In genomic region chr10:37762287-37762686, GRCh38 we compare ENCODE assay signal across 16 cellular contexts.
A peak's percentile ranks its signal among the peaks of the same experiment; 100 is the strongest.
DNase-seq lines count a peak whose midpoint lies in the region; ATAC-seq and TF ChIP-seq lines count a peak whose summit lies in the region.
"Had no signal": no experiment of that assay in that cellular context is flagged by ENCODE, and none has a peak within 500 bp of the region (broad histone marks: within the 10 kb centered on the region; RNA-seq: fewer than 3 reads in every experiment).

No MANE protein-coding gene starts in this region.

- CTCF ChIA-PET in A673 (lab: Charles Lee): no interaction called here

- H3K36me3 ChIP-seq in liver (ENCODE audit: control insufficient read depth in 4 of 4, insufficient read depth in 3 of 4, low read depth in 1 of 4, low read length in 3 of 4): no peaks in the 10 kb centered on the region
- no peaks in the 10 kb centered on the region for H3K36me3 ChIP-seq in A673 (ENCODE audit: insufficient read depth, low read length, poor library complexity, severe bottlenecking)

- H3K4me3 Mint-ChIP-seq in T-helper 17 cell: no peak overlapping the region
- H3K4me3 Mint-ChIP-seq: B cell; CD4-positive, alpha-beta T cell; CD8-positive, alpha-beta T cell had no signal

- no TSS peak for BruUV-seq in A673 (replicated peaks; lab: Mats Ljungman, UMichigan)

- no peaks in the 10 kb centered on the region for H3K27me3 Mint-ChIP-seq in T-helper 17 cell
- H3K27me3 Mint-ChIP-seq: B cell; CD4-positive, alpha-beta T cell had no signal

- POLR2A ChIA-PET in A673 (lab: Charles Lee; ENCODE audit: low non-redundant PET): no interaction called here

- no peak overlapping the region for H3K9ac ChIP-seq in liver (ENCODE audit: low read depth in 1 of 2, low read length in 2 of 2)
- H3K9ac ChIP-seq: BLaER1 treated with 17β-estradiol and CSF1 and Interleukin-3, amounts not matched to agents 10 nM and 100 nM had no signal

- H3K4me1 ChIP-seq in liver (ENCODE audit: control insufficient read depth in 4 of 4, insufficient read depth in 4 of 4, low read length in 3 of 4): peaks cover 0 to 10% (median 6%) of the 10 kb centered on the region in 4 donors
- no peaks in the 10 kb centered on the region for H3K4me1 ChIP-seq in A673 (ENCODE audit: insufficient read depth, low read length, poor library complexity, severe bottlenecking)
- H3K4me1 ChIP-seq: Caco-2 had no signal

- no peak overlapping the region for H3K27ac Mint-ChIP-seq in T-helper 17 cell
- H3K27ac Mint-ChIP-seq: B cell; CD4-positive, alpha-beta T cell; CD8-positive, alpha-beta T cell had no signal

- H3K27ac ChIP-seq in liver (ENCODE audit: low read depth in 1 of 2, low read length in 2 of 2) (no peak overlapping the region), A673 (ENCODE audit: low read depth, low read length, poor library complexity, severe bottlenecking) (no peak overlapping the region)
- H3K27ac ChIP-seq: BLaER1 treated with 17β-estradiol and CSF1 and Interleukin-3, amounts not matched to agents 10 nM and 100 nM; C4-2B had no signal

- H3K27me3 ChIP-seq in liver (ENCODE audit: control insufficient read depth in 4 of 4, insufficient read depth in 4 of 4, low read length in 3 of 4): no peaks in the 10 kb centered on the region
- H3K27me3 ChIP-seq in A673 (replicated peaks; ENCODE audit: insufficient read depth, low read depth, low read length, poor library complexity): no peaks in the 10 kb centered on the region
- H3K27me3 ChIP-seq: BLaER1 treated with 17β-estradiol and CSF1 and Interleukin-3, amounts not matched to agents 10 nM and 100 nM had no signal

- peak in 1 of 2 donors; percentile 9 for TF ChIP-seq RAD21 in liver (IDR thresholded peaks at IDR 0.05)

- H3K36me3 Mint-ChIP-seq in T-helper 17 cell (ENCODE audit: low read depth): no peaks in the 10 kb centered on the region

- DNase-seq in left lobe of liver (ENCODE audit: low spot score): peak; percentile 48
- DNase-seq in SW480 (ENCODE audit: low spot score): no peak
- no peak for DNase-seq in T-helper 17 cell
- DNase-seq in A673 (ENCODE audit: low spot score): no peak
- DNase-seq: 8988T; AML-193; Caco-2; Calu3; CD4-positive, alpha-beta T cell; CD8-positive, alpha-beta T cell; DMS79 treated with DMSO at 0.1 percent for 48 hours; GF-D8 had no signal

- intact Hi-C loops in A673 (cut with micrococcal nuclease; ENCODE audit: unreplicated experiment): no loop called here

- TF ChIP-seq CTCF in liver (IDR thresholded peaks at IDR 0.05; ENCODE audit: low read depth, low read length, missing input control): no peak
- TF ChIP-seq CTCF in A673 (conservative IDR thresholded peaks at IDR 0.05; ENCODE audit: low read depth, low read length): no peak

- ATAC-seq in left lobe of liver: peak; percentile 93
- no peak for ATAC-seq in T-helper 17 cell
- ATAC-seq: CD8-positive, alpha-beta T cell had no signal

- H3K4me3 ChIP-seq in liver (ENCODE audit: low read depth in 1 of 3, low read length in 3 of 3): no peak overlapping the region
- no peak overlapping the region for H3K4me3 ChIP-seq in A673 (ENCODE audit: low read depth, low read length, poor library complexity, severe bottlenecking)
- H3K4me3 ChIP-seq: BLaER1 treated with 17β-estradiol and CSF1 and Interleukin-3, amounts not matched to agents 10 nM and 100 nM had no signal

- H3K4me1 Mint-ChIP-seq in T-helper 17 cell: no peaks in the 10 kb centered on the region
- H3K4me1 Mint-ChIP-seq: B cell had no signal

- H3K9me3 ChIP-seq in liver (ENCODE audit: control insufficient read depth in 4 of 4, low read length in 3 of 4): peaks cover 0 to 2% (median 0%) of the 10 kb centered on the region in 4 donors
- H3K9me3 ChIP-seq in T-helper 17 cell (ENCODE audit: control insufficient read depth, low read length, poor library complexity, severe bottlenecking): no peaks in the 10 kb centered on the region
- H3K9me3 ChIP-seq in A673 (ENCODE audit: low read depth, low read length, poor library complexity, severe bottlenecking): peaks cover 4% of the 10 kb centered on the region

TF ChIP-seq in liver, 16 proteins besides CTCF, POLR2A, EP300 and RAD21:
- TF ChIP-seq HNF4A (conservative IDR thresholded peaks at IDR 0.05): peak; percentile 96 to 99
- TF ChIP-seq YY1 (IDR thresholded peaks at IDR 0.05): no peak
- TF ChIP-seq GABPA (IDR thresholded peaks at IDR 0.05 in 1 of 2, conservative IDR thresholded peaks at IDR 0.05 in 1 of 2): no peak
- TF ChIP-seq EGR1 (IDR thresholded peaks at IDR 0.05; ENCODE audit: low read depth in 2 of 2): no peak
- TF ChIP-seq, protein P1, sequence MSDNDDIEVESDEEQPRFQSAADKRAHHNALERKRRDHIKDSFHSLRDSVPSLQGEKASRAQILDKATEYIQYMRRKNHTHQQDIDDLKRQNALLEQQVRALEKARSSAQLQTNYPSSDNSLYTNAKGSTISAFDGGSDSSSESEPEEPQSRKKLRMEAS (IDR thresholded peaks at IDR 0.05): no peak
- TF ChIP-seq FOXA2 (IDR thresholded peaks at IDR 0.05): no peak
- TF ChIP-seq, protein P2, sequence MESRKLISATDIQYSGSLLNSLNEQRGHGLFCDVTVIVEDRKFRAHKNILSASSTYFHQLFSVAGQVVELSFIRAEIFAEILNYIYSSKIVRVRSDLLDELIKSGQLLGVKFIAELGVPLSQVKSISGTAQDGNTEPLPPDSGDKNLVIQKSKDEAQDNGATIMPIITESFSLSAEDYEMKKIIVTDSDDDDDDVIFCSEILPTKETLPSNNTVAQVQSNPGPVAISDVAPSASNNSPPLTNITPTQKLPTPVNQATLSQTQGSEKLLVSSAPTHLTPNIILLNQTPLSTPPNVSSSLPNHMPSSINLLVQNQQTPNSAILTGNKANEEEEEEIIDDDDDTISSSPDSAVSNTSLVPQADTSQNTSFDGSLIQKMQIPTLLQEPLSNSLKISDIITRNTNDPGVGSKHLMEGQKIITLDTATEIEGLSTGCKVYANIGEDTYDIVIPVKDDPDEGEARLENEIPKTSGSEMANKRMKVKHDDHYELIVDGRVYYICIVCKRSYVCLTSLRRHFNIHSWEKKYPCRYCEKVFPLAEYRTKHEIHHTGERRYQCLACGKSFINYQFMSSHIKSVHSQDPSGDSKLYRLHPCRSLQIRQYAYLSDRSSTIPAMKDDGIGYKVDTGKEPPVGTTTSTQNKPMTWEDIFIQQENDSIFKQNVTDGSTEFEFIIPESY (IDR thresholded peaks at IDR 0.05): no peak
- no peak for TF ChIP-seq NR2F2 (IDR thresholded peaks at IDR 0.05)
- TF ChIP-seq FOXA1 (IDR thresholded peaks at IDR 0.05): no peak
- TF ChIP-seq SP1 (IDR thresholded peaks at IDR 0.05): peak; percentile 25
- TF ChIP-seq JUND (IDR thresholded peaks at IDR 0.05): peak in 1 of 2 donors; percentile 15
- peak; percentile 80 for TF ChIP-seq HNF4G (IDR thresholded peaks at IDR 0.05)
- TF ChIP-seq REST (IDR thresholded peaks at IDR 0.05): no peak
- no peak for TF ChIP-seq TAF1 (conservative IDR thresholded peaks at IDR 0.05)
- TF ChIP-seq ATF3 (IDR thresholded peaks at IDR 0.05): no peak
- TF ChIP-seq RXRA (IDR thresholded peaks at IDR 0.05): peak; percentile 58 to 59
